ENCODE assay signal across 10 cellular contexts in genomic region chrX:154401045-154401799, GRCh38. TPM values are rescaled to one million over a fixed set of nuclear protein-coding genes. Genes with fewer than 3 reads are reported as not detected.
DNase-seq lines count a peak whose midpoint lies in the region; ATAC-seq and TF ChIP-seq lines count a peak whose summit lies in the region.
"Had no signal": no experiment of that assay in that cellular context is flagged by ENCODE, and none has a peak within 500 bp of the region (broad histone marks: within the 10 kb centered on the region; RNA-seq: fewer than 3 reads in every experiment).

No MANE protein-coding gene starts in this region.

- H4K12ac ChIP-seq in trophoblast cell (ENCODE audit: low read depth, low read length) = peak overlapping the region; percentile 17

- H3K4me3 ChIP-seq in MG63 (no peak overlapping the region), trophoblast cell (ENCODE audit: low read depth, low read length) (no peak overlapping the region), esophagus squamous epithelium (no peak overlapping the region)

- no peak overlapping the region for H4K91ac ChIP-seq in trophoblast cell (ENCODE audit: low read depth, low read length)

- H3K27ac Mint-ChIP-seq in activated naive CD8-positive, alpha-beta T cell treated with anti-CD3 and anti-CD28 coated beads, Interleukin-2, amount 10 ng/mL, durations not matched to agents 7 days and 5 days = peak overlapping the region; percentile 54

- no CpG with 5 or more reads among the region's 6 CpGs for WGBS in trophoblast cell (ENCODE audit: extremely low coverage, insufficient coverage, insufficient read length)
- WGBS in esophagus squamous epithelium, 2 donors = 52% methylated on average over 5 of the region's 6 CpGs; no CpG with 5 or more reads in 1 of the 2 donors

- no peak overlapping the region for H3K14ac ChIP-seq in trophoblast cell (ENCODE audit: low read length)

- POLR2A ChIA-PET in activated naive CD8-positive, alpha-beta T cell treated with anti-CD3 and anti-CD28 coated beads, Interleukin-2, amount 10 ng/mL, durations not matched to agents 7 days and 5 days (lab: Charles Lee) = interaction anchor here (5.9 kb wide), 1 partner anchor 10 kb away, joined by 72 read pairs; the partner anchor contains the start of genes DNASE1L1 and TAFAZZIN

- H3K36me3 Mint-ChIP-seq in activated naive CD8-positive, alpha-beta T cell treated with anti-CD3 and anti-CD28 coated beads, Interleukin-2, amount 10 ng/mL, durations not matched to agents 7 days and 5 days = peaks cover 13% of the 10 kb centered on the region

- DNase-seq in NCI-H748 (lab: John Stamatoyannopoulos, UW; ENCODE audit: unreplicated experiment) (peak; percentile 23), NCI-H748 treated with DMSO at 0.1 percent for 48 hours (lab: John Stamatoyannopoulos, UW) (no peak), MG63 (peak; percentile 27), trophoblast cell (peak; percentile 53 to 58), GM10266 (ENCODE audit: extremely low spot score) (no peak), esophagus squamous epithelium (lab: John Stamatoyannopoulos, UW) (no peak), amniotic stem cell (lab: John Stamatoyannopoulos, UW) (no peak)
- no peak for DNase-seq in activated naive CD8-positive, alpha-beta T cell treated with anti-CD3 and anti-CD28 coated beads, Interleukin-2, amount 10 ng/mL, durations not matched to agents 7 days and 5 days
- DNase-seq: dermis blood vessel endothelial cell, substantia nigra had no signal

- H3K79me2 ChIP-seq in trophoblast cell (ENCODE audit: control insufficient read depth, insufficient read depth, low read length, poor library complexity) = peaks cover 7% of the 10 kb centered on the region

- H3K9me3 ChIP-seq in MG63 (no peaks in the 10 kb centered on the region), trophoblast cell (ENCODE audit: insufficient read depth, low read depth, low read length) (peaks cover 1% of the 10 kb centered on the region), esophagus squamous epithelium (no peaks in the 10 kb centered on the region)

- H3K36me3 ChIP-seq in MG63 (peaks cover 33% of the 10 kb centered on the region), trophoblast cell (ENCODE audit: control insufficient read depth in 1 of 2, insufficient read depth in 2 of 2, low read length in 2 of 2) (peaks cover 24 to 27% of the 10 kb centered on the region in 2 experiments), esophagus squamous epithelium (peaks cover 10 to 25% (median 14%) of the 10 kb centered on the region in 3 donors)

- H3K27me3 ChIP-seq in MG63 (no peaks in the 10 kb centered on the region), trophoblast cell (ENCODE audit: insufficient read depth, low read length) (no peaks in the 10 kb centered on the region), esophagus squamous epithelium (no peaks in the 10 kb centered on the region)

- H2BK120ac ChIP-seq in trophoblast cell (ENCODE audit: insufficient read depth, low read length, poor library complexity) = no peak overlapping the region

- no peak for TF ChIP-seq POLR2A in esophagus squamous epithelium (IDR thresholded peaks at IDR 0.05)

- no peak for ATAC-seq in activated naive CD8-positive, alpha-beta T cell treated with anti-CD3 and anti-CD28 coated beads, Interleukin-2, amount 10 ng/mL, durations not matched to agents 7 days and 5 days (ENCODE audit: low read depth)

- H3K27me3 Mint-ChIP-seq in activated naive CD8-positive, alpha-beta T cell treated with anti-CD3 and anti-CD28 coated beads, Interleukin-2, amount 10 ng/mL, durations not matched to agents 7 days and 5 days = no peaks in the 10 kb centered on the region

- H3K4me3 Mint-ChIP-seq in activated naive CD8-positive, alpha-beta T cell treated with anti-CD3 and anti-CD28 coated beads, Interleukin-2, amount 10 ng/mL, durations not matched to agents 7 days and 5 days = peak overlapping the region; percentile 28

- H2AFZ ChIP-seq in trophoblast cell (ENCODE audit: insufficient read depth, low read length, poor library complexity) = no peak overlapping the region

- TF ChIP-seq CTCF in GM10266 (IDR thresholded peaks at IDR 0.05; ENCODE audit: control insufficient read depth, insufficient read depth, low read depth, missing control alignments) = no peak
- no peak for TF ChIP-seq CTCF in esophagus squamous epithelium (IDR thresholded peaks at IDR 0.05)

- no peak overlapping the region for H3K18ac ChIP-seq in trophoblast cell (ENCODE audit: low read length)

- no peak overlapping the region for H3K9ac ChIP-seq in trophoblast cell (ENCODE audit: low read length)

- H3K27ac ChIP-seq in trophoblast cell (ENCODE audit: low read depth, low read length) (no peak overlapping the region), esophagus squamous epithelium (peak overlapping the region in 2 of 4 donors; percentile 50 to 66)

- peaks cover 5% of the 10 kb centered on the region for H3K4me1 Mint-ChIP-seq in activated naive CD8-positive, alpha-beta T cell treated with anti-CD3 and anti-CD28 coated beads, Interleukin-2, amount 10 ng/mL, durations not matched to agents 7 days and 5 days

- no peak overlapping the region for H2AK5ac ChIP-seq in trophoblast cell (ENCODE audit: low read length)

- H2BK12ac ChIP-seq in trophoblast cell (ENCODE audit: low read length) = no peak overlapping the region

- peaks cover 15% of the 10 kb centered on the region for H3K79me1 ChIP-seq in trophoblast cell (ENCODE audit: low read length)

- H3K4me1 ChIP-seq in trophoblast cell (ENCODE audit: control insufficient read depth in 1 of 2, insufficient read depth in 2 of 2, low read length in 2 of 2) (peaks cover 0 to 3% of the 10 kb centered on the region in 2 experiments), esophagus squamous epithelium (peaks cover 10 to 55% (median 15%) of the 10 kb centered on the region in 3 donors)

- no peak overlapping the region for H3K4me2 ChIP-seq in trophoblast cell (ENCODE audit: low read length)

- no peak overlapping the region for H4K8ac ChIP-seq in trophoblast cell (ENCODE audit: low read depth, low read length)

- H2BK5ac ChIP-seq in trophoblast cell (ENCODE audit: low read depth, low read length, poor library complexity) = no peak overlapping the region

- H3K4ac ChIP-seq in trophoblast cell (ENCODE audit: low read depth, low read length) = no peak overlapping the region

- H3K9me3 Mint-ChIP-seq in activated naive CD8-positive, alpha-beta T cell treated with anti-CD3 and anti-CD28 coated beads, Interleukin-2, amount 10 ng/mL, durations not matched to agents 7 days and 5 days = no peaks in the 10 kb centered on the region

- no peak overlapping the region for H3K23ac ChIP-seq in trophoblast cell (ENCODE audit: low read length)

- intact Hi-C loops in esophagus squamous epithelium (cut with DNase I) = loop anchor here (5.0 kb wide), 1 partner anchor 131 kb away; no protein-coding TSS in a partner anchor

RNA-seq across cellular contexts. Expression of gene RPL10, which starts 3.0 kb away (rescaled TPM):
- 2,393 and 3,736 TPM in 2 replicates for total RNA-seq in MG63 (2014; rRNA removed; shearing (Covaris generic); ENCODE audit: low replicate concordance)
- total RNA-seq in activated naive CD8-positive, alpha-beta T cell treated with anti-CD3 and anti-CD28 coated beads, Interleukin-2, amount 10 ng/mL, durations not matched to agents 7 days and 5 days = 1,000 to 10,000 TPM; 2,867 to 2,975 TPM
- 2,879 and 2,940 TPM in 2 replicates for polyA plus RNA-seq in trophoblast cell (2013)
- total RNA-seq in esophagus squamous epithelium = 1,000 to 10,000 TPM; 2,607 to 8,937 (median 4,770) TPM

RNA-seq across cellular contexts. Expression of gene DNASE1L1, which starts 7.8 kb away (rescaled TPM):
- 20.0 and 21.9 TPM in 2 replicates for total RNA-seq in MG63 (2014; rRNA removed; shearing (Covaris generic); ENCODE audit: low replicate concordance)
- 10 to 100 TPM; 20.5 to 26.2 TPM for total RNA-seq in activated naive CD8-positive, alpha-beta T cell treated with anti-CD3 and anti-CD28 coated beads, Interleukin-2, amount 10 ng/mL, durations not matched to agents 7 days and 5 days
- 19.1 and 20.0 TPM in 2 replicates for polyA plus RNA-seq in trophoblast cell (2013)
- total RNA-seq in esophagus squamous epithelium = 10 to 100 TPM; 21.7 to 41.4 (median 32.1) TPM

RNA-seq across cellular contexts. Expression of gene TAFAZZIN, which starts 10.1 kb away (rescaled TPM):
- total RNA-seq in MG63 (2014; rRNA removed; shearing (Covaris generic); ENCODE audit: low replicate concordance) = 15.1 and 16.2 TPM in 2 replicates
- total RNA-seq in activated naive CD8-positive, alpha-beta T cell treated with anti-CD3 and anti-CD28 coated beads, Interleukin-2, amount 10 ng/mL, durations not matched to agents 7 days and 5 days = 10 to 100 TPM; 94.7 to 95.3 TPM
- polyA plus RNA-seq in trophoblast cell (2013) = 14.4 and 14.7 TPM in 2 replicates
- 10 to 100 TPM; 16.3 to 37.4 (median 31.4) TPM for total RNA-seq in esophagus squamous epithelium

RNA-seq across cellular contexts. Expression of gene EMD, which starts 22.1 kb away (rescaled TPM):
- 48.7 and 62.4 TPM in 2 replicates for total RNA-seq in MG63 (2014; rRNA removed; shearing (Covaris generic); ENCODE audit: low replicate concordance)
- 10 to 100 TPM; 66.1 to 68.1 TPM for total RNA-seq in activated naive CD8-positive, alpha-beta T cell treated with anti-CD3 and anti-CD28 coated beads, Interleukin-2, amount 10 ng/mL, durations not matched to agents 7 days and 5 days
- polyA plus RNA-seq in trophoblast cell (2013) = 70.7 and 72.7 TPM in 2 replicates
- total RNA-seq in esophagus squamous epithelium = 10 to 100 TPM; 12.7 to 50.1 (median 40.2) TPM

RNA-seq across cellular contexts. Expression of gene FLNA, which starts 26.8 kb away (rescaled TPM):
- total RNA-seq in MG63 (2014; rRNA removed; shearing (Covaris generic); ENCODE audit: low replicate concordance) = 1,037 and 1,563 TPM in 2 replicates
- total RNA-seq in activated naive CD8-positive, alpha-beta T cell treated with anti-CD3 and anti-CD28 coated beads, Interleukin-2, amount 10 ng/mL, durations not matched to agents 7 days and 5 days = 100 to 1,000 TPM; 985 to 994 TPM
- polyA plus RNA-seq in trophoblast cell (2013) = 739 and 796 TPM in 2 replicates
- 1,000 to 10,000 TPM in 1 of 4 donors, 100 to 1,000 TPM in 3; 290 to 1,242 (median 582) TPM for total RNA-seq in esophagus squamous epithelium

Comparison
In these comparisons a context has a peak if more than half of its experiments do, and no peak if none do; other contexts are left out.
1. DNase-seq: peak in NCI-H748 (single experiment), MG63 (single experiment) and trophoblast cell (2 of 2); none in NCI-H748 treated with DMSO at 0.1 percent for 48 hours (single experiment), activated naive CD8-positive, alpha-beta T cell treated with anti-CD3 and anti-CD28 coated beads, Interleukin-2, amount 10 ng/mL, durations not matched to agents 7 days and 5 days (single experiment), GM10266 (single experiment), esophagus squamous epithelium (single experiment) and amniotic stem cell (single experiment).